14 cellular contexts compared by ENCODE assay signal in genomic region chrX:154211499-154211898, GRCh38. TPM values are rescaled to one million over a fixed set of nuclear protein-coding genes. Genes with fewer than 3 reads are reported as not detected.
"Had no signal": no experiment of that assay in that cellular context is flagged by ENCODE, and none has a peak within 500 bp of the region (broad histone marks: within the 10 kb centered on the region; RNA-seq: fewer than 3 reads in every experiment).

No MANE protein-coding gene starts in this region.

RNA-seq across cellular contexts. Expression of gene OPN1MW2, which starts 8.1 kb away (rescaled TPM):
- total RNA-seq: activated B cell treated with CpG ODN at 0.5 μM for 24 hours; activated CD4-positive, alpha-beta memory T cell treated with anti-CD3 and anti-CD28 coated beads for 36 hours; activated CD4-positive, alpha-beta memory T cell treated with anti-CD3 and anti-CD28 coated beads, Interleukin-2, amount 10 ng/mL, durations not matched to agents 7 days and 5 days; activated CD4-positive, alpha-beta T cell treated with anti-CD3 and anti-CD28 coated beads for 36 hours; activated CD4-positive, alpha-beta T cell treated with anti-CD3 and anti-CD28 coated beads, Interleukin-2, amount 10 ng/mL, durations not matched to agents 24 days and 14 days; activated CD4-positive, alpha-beta T cell treated with anti-CD3 and anti-CD28 coated beads, Interleukin-2, amount 10 ng/mL, durations not matched to agents 7 days and 5 days; activated CD8-positive, alpha-beta memory T cell treated with anti-CD3 and anti-CD28 coated beads for 36 hours; activated CD8-positive, alpha-beta memory T cell treated with anti-CD3 and anti-CD28 coated beads, Interleukin-2, amount 10 ng/mL, durations not matched to agents 7 days and 5 days; activated CD8-positive, alpha-beta T cell treated with anti-CD3 and anti-CD28 coated beads for 36 hours; activated CD8-positive, alpha-beta T cell treated with anti-CD3 and anti-CD28 coated beads, Interleukin-2, amount 10 ng/mL, durations not matched to agents 7 days and 5 days; T-cell; T-helper 1 cell treated with Interleukin-12 subunit alpha and Interleukin-12 subunit beta and Interleukin-4 antibody, amounts not matched to agents 30 ng/mL and 1 ng/mL, for 36 hours; T-helper 17 cell; T-helper 2 cell treated with Interferon-gamma antibody and Interleukin-4, amounts not matched to agents 100 ng/mL and 5 ng/mL, for 36 hours had no signal

RNA-seq across cellular contexts. Expression of gene OPN1MW, which starts 29.1 kb away (rescaled TPM):
- total RNA-seq: activated B cell treated with CpG ODN at 0.5 μM for 24 hours; activated CD4-positive, alpha-beta memory T cell treated with anti-CD3 and anti-CD28 coated beads for 36 hours; activated CD4-positive, alpha-beta memory T cell treated with anti-CD3 and anti-CD28 coated beads, Interleukin-2, amount 10 ng/mL, durations not matched to agents 7 days and 5 days; activated CD4-positive, alpha-beta T cell treated with anti-CD3 and anti-CD28 coated beads for 36 hours; activated CD4-positive, alpha-beta T cell treated with anti-CD3 and anti-CD28 coated beads, Interleukin-2, amount 10 ng/mL, durations not matched to agents 24 days and 14 days; activated CD4-positive, alpha-beta T cell treated with anti-CD3 and anti-CD28 coated beads, Interleukin-2, amount 10 ng/mL, durations not matched to agents 7 days and 5 days; activated CD8-positive, alpha-beta memory T cell treated with anti-CD3 and anti-CD28 coated beads for 36 hours; activated CD8-positive, alpha-beta memory T cell treated with anti-CD3 and anti-CD28 coated beads, Interleukin-2, amount 10 ng/mL, durations not matched to agents 7 days and 5 days; activated CD8-positive, alpha-beta T cell treated with anti-CD3 and anti-CD28 coated beads for 36 hours; activated CD8-positive, alpha-beta T cell treated with anti-CD3 and anti-CD28 coated beads, Interleukin-2, amount 10 ng/mL, durations not matched to agents 7 days and 5 days; T-cell; T-helper 1 cell treated with Interleukin-12 subunit alpha and Interleukin-12 subunit beta and Interleukin-4 antibody, amounts not matched to agents 30 ng/mL and 1 ng/mL, for 36 hours; T-helper 17 cell; T-helper 2 cell treated with Interferon-gamma antibody and Interleukin-4, amounts not matched to agents 100 ng/mL and 5 ng/mL, for 36 hours had no signal

RNA-seq across cellular contexts. Expression of gene OPN1MW3, which starts 45.9 kb away (rescaled TPM):
- total RNA-seq: activated B cell treated with CpG ODN at 0.5 μM for 24 hours; activated CD4-positive, alpha-beta memory T cell treated with anti-CD3 and anti-CD28 coated beads for 36 hours; activated CD4-positive, alpha-beta memory T cell treated with anti-CD3 and anti-CD28 coated beads, Interleukin-2, amount 10 ng/mL, durations not matched to agents 7 days and 5 days; activated CD4-positive, alpha-beta T cell treated with anti-CD3 and anti-CD28 coated beads for 36 hours; activated CD4-positive, alpha-beta T cell treated with anti-CD3 and anti-CD28 coated beads, Interleukin-2, amount 10 ng/mL, durations not matched to agents 24 days and 14 days; activated CD4-positive, alpha-beta T cell treated with anti-CD3 and anti-CD28 coated beads, Interleukin-2, amount 10 ng/mL, durations not matched to agents 7 days and 5 days; activated CD8-positive, alpha-beta memory T cell treated with anti-CD3 and anti-CD28 coated beads for 36 hours; activated CD8-positive, alpha-beta memory T cell treated with anti-CD3 and anti-CD28 coated beads, Interleukin-2, amount 10 ng/mL, durations not matched to agents 7 days and 5 days; activated CD8-positive, alpha-beta T cell treated with anti-CD3 and anti-CD28 coated beads for 36 hours; activated CD8-positive, alpha-beta T cell treated with anti-CD3 and anti-CD28 coated beads, Interleukin-2, amount 10 ng/mL, durations not matched to agents 7 days and 5 days; T-cell; T-helper 1 cell treated with Interleukin-12 subunit alpha and Interleukin-12 subunit beta and Interleukin-4 antibody, amounts not matched to agents 30 ng/mL and 1 ng/mL, for 36 hours; T-helper 17 cell; T-helper 2 cell treated with Interferon-gamma antibody and Interleukin-4, amounts not matched to agents 100 ng/mL and 5 ng/mL, for 36 hours had no signal
